Comparison of ENCODE assay signal across 21 cellular contexts in genomic region chr2:66370824-66371223, GRCh38.
"Had no signal": no experiment of that assay in that cellular context is flagged by ENCODE, and none has a peak within 500 bp of the region (broad histone marks: within the 10 kb centered on the region; RNA-seq: fewer than 3 reads in every experiment).

No MANE protein-coding gene starts in this region.

- H3K9me3 ChIP-seq: prostate gland, right lobe of liver, spleen, testis, tibial nerve, upper lobe of right lung, vagina had no signal

- H3K27me3 ChIP-seq: right lobe of liver, spleen, testis, tibial nerve, upper lobe of right lung, vagina had no signal

- ATAC-seq: right lobe of liver; stimulated activated memory B cell treated with anti-CD40 and anti-IgM and Interleukin-4, amounts not matched to agents 10 μg/mL and 1 μg/mL and 100 μg/mL, for 72 hours; stimulated activated naive CD8-positive, alpha-beta T cell treated with anti-CD3 and anti-CD28 coated beads, Interleukin-15, amount 100 ng/mL, for 72 hours; upper lobe of right lung had no signal

- H3K4me1 ChIP-seq: parathyroid adenoma, prostate gland, right lobe of liver, spleen, testis, tibial nerve, upper lobe of right lung had no signal

- H3K4me3 ChIP-seq: prostate gland, right lobe of liver, spleen, testis, tibial nerve, upper lobe of right lung, vagina had no signal

- H3K27ac ChIP-seq: parathyroid adenoma, prostate gland, right lobe of liver, spleen, testis, tibial nerve, upper lobe of right lung, vagina had no signal

- DNase-seq: erythroblast; foreskin melanocyte; head of caudate nucleus; hippocampal formation; kidney glomerular epithelial cell; mesendoderm; naive B cell; nephron progenitor cell; right lobe of liver; spleen; stimulated activated CD4-positive, alpha-beta T cell treated with anti-CD3 and anti-CD28 coated beads, Interleukin-15, amount 100 ng/mL, for 24 hours; stimulated activated CD4-positive, alpha-beta T cell treated with anti-CD3 and anti-CD28 coated beads, Interleukin-1b, Interleukin-23, amount 100 ng/mL, for 48 hours; stimulated activated CD4-positive, alpha-beta T cell treated with anti-CD3 and anti-CD28 coated beads, Interleukin-4, amount 100 ng/mL, for 24 hours; stimulated activated naive CD8-positive, alpha-beta T cell treated with anti-CD3 and anti-CD28 coated beads, Interleukin-15, amount 100 ng/mL, for 72 hours; testis; upper lobe of right lung had no signal
